In the genomic region with DNA sequence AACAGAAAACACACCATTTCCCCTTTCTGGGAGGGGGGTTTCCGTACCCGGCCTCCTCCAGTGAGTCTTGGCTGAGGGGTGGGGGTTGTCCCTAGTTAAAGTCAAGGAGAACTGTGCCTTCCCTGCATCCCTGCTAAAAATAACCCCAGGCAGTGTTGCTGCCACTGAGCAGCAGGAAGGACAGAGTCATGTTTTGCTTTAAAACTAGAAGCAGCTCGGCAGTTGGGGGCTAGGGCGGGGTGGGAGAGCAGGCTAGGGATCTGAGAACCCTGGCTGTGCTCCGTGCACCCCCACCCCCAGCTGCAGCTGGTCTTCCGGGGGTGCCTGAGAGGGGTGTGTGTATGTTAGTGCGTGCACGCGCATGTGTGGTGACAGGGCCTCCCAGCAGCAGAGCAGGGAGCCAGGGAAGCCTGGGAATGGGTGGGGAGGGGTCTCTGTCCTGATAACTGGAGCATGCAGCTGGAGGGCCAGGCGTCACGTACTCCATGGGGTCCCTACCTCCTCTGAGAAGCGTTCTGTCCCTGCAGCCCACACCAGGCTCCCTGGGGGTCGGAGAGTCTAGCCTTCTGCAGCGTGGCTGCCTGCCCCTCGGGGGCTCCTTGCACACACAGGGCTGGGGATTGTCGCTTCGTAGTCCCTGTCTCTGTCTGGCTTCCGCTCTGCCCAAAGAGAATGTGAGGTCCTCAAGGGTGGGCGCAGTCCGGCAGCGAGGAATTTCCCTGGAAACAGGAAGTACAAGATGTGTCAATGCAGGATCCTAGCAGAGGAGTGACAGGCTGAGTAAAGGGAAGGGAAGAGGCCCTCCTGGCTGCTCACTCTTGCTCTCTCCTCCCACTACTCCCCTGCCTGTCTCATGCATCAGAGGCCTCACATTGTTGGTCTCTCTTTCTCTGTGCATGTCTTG, we compare ENCODE assay signal across 8 cellular contexts. TPM values are rescaled to one million over a fixed set of nuclear protein-coding genes. Genes with fewer than 3 reads are reported as not detected.
DNase-seq lines count a peak whose midpoint lies in the region; ATAC-seq, FAIRE-seq and TF ChIP-seq lines count a peak whose summit lies in the region.

No MANE protein-coding gene starts in this region.

- H3K4me1 Mint-ChIP-seq in CD14-positive monocyte (peaks cover 84% of the 10 kb centered on the region), IgD-negative memory B cell (peaks cover 24 to 36% (median 36%) of the 10 kb centered on the region in 3 donors)

- H3K36me3 ChIP-seq in adrenal gland (replicated peaks in 1 of 2) = no peaks in the 10 kb centered on the region
- no peaks in the 10 kb centered on the region for H3K36me3 ChIP-seq in smooth muscle cell (ENCODE audit: low read depth)

- peak overlapping the region; percentile 82 for H3K4me2 ChIP-seq in smooth muscle cell

- no peaks in the 10 kb centered on the region for H4K20me1 ChIP-seq in smooth muscle cell (ENCODE audit: low read depth)

- no peak overlapping the region for H3K9ac ChIP-seq in smooth muscle cell (ENCODE audit: low read depth)

- H3K27ac Mint-ChIP-seq in CD14-positive monocyte (peak overlapping the region; percentile 93 to 99 (median 96)), IgD-negative memory B cell (peak overlapping the region; percentile 7 to 91 (median 55))

- WGBS in adrenal gland, 4 donors = 29 to 50% (median 40%) methylated on average over 18 to 21 of the region's 21 CpGs
- WGBS in smooth muscle cell (ENCODE audit: low lambda C conversion rate) = 12% methylated on average over 21 of the region's 21 CpGs

- H3K27ac ChIP-seq in adrenal gland (peak overlapping the region; percentile 5 to 94 (median 67)), smooth muscle cell (ENCODE audit: low read depth) (peak overlapping the region; percentile 37)

- H3K4me1 ChIP-seq in adrenal gland (replicated peaks in 1 of 2) (peaks cover 26 to 69% of the 10 kb centered on the region in 2 donors), smooth muscle cell (ENCODE audit: low read depth) (peaks cover 24% of the 10 kb centered on the region)

- no peak for TF ChIP-seq CTCF in CD14-positive monocyte (IDR thresholded peaks at IDR 0.05)
- TF ChIP-seq CTCF in adrenal gland (IDR thresholded peaks at IDR 0.05) = no peak
- no peak for TF ChIP-seq CTCF in smooth muscle cell (IDR thresholded peaks at IDR 0.05; ENCODE audit: borderline replicate concordance, insufficient read depth, poor library complexity, severe bottlenecking)
- TF ChIP-seq CTCF in D721Med (IDR thresholded peaks at IDR 0.05; ENCODE audit: insufficient read depth, missing control alignments) = no peak

- ATAC-seq in GM19438 (IDR thresholded peaks at IDR 0.05; ENCODE audit: low read depth, unreplicated experiment) = peak; percentile 60

- H3K4me3 ChIP-seq in adrenal gland (peak overlapping the region in 1 of 4 donors; percentile 37), smooth muscle cell (peak overlapping the region; percentile 23)

- no peaks in the 10 kb centered on the region for H3K79me2 ChIP-seq in smooth muscle cell (ENCODE audit: low read depth)

- peak overlapping the region; percentile 94 for H2AFZ ChIP-seq in smooth muscle cell (ENCODE audit: low read depth)

- peak overlapping the region; percentile 78 to 90 for H3K4me3 Mint-ChIP-seq in CD14-positive monocyte
- H3K4me3 Mint-ChIP-seq in IgD-negative memory B cell = peak overlapping the region; percentile 59 to 90 (median 75)

- intact Hi-C loops in CD14-positive monocyte (cut with micrococcal nuclease) (no loop called here), adrenal gland (cut with DNase I) (no loop called here)

- H3K27me3 ChIP-seq in adrenal gland (no peaks in the 10 kb centered on the region), smooth muscle cell (ENCODE audit: low read depth) (no peaks in the 10 kb centered on the region)

- H3F3A ChIP-seq in smooth muscle cell (ENCODE audit: low read depth) = peaks cover 5% of the 10 kb centered on the region

- peak in 1 of 2 donors; percentile 39 for TF ChIP-seq POLR2A in adrenal gland (IDR thresholded peaks at IDR 0.05)

- no peak for FAIRE-seq in D721Med (lab: Jason Lieb, UNC)

- H3K9me3 Mint-ChIP-seq in CD14-positive monocyte = no peaks in the 10 kb centered on the region
- no peaks in the 10 kb centered on the region for H3K9me3 Mint-ChIP-seq in IgD-negative memory B cell

- H3K36me3 Mint-ChIP-seq in CD14-positive monocyte (peaks cover 0 to 4% of the 10 kb centered on the region in 2 donors), IgD-negative memory B cell (peaks cover 3% of the 10 kb centered on the region)

- H3K9me3 ChIP-seq in adrenal gland (replicated peaks in 1 of 3) (no peaks in the 10 kb centered on the region), smooth muscle cell (replicated peaks; ENCODE audit: low read depth) (no peaks in the 10 kb centered on the region)

- DNase-seq in CD14-positive monocyte (ENCODE audit: low spot score) (peak; percentile 76), adrenal gland (peak in 6 of 7 donors; percentile 41 to 78 (median 62)), iPS-NIHi11 (ENCODE audit: low spot score) (peak; percentile 34), smooth muscle cell (lab: John Stamatoyannopoulos, UW; ENCODE audit: unreplicated experiment) (no peak), NCI-H446 treated with DMSO at 0.1 percent for 48 hours (lab: John Stamatoyannopoulos, UW) (no peak), D721Med (ENCODE audit: insufficient read length, low spot score) (no peak)

- H3K27me3 Mint-ChIP-seq in CD14-positive monocyte (ENCODE audit: low read depth in 3 of 3) (peaks cover 2 to 3% (median 2%) of the 10 kb centered on the region in 3 donors), IgD-negative memory B cell (no peaks in the 10 kb centered on the region)

RNA-seq across cellular contexts. Expression of a gene that starts 16.8 kb away (rescaled TPM):
- polyA plus RNA-seq in CD14-positive monocyte = not detected
- polyA plus RNA-seq in IgD-negative memory B cell = 0.39 TPM
- total RNA-seq in adrenal gland = 10 to 100 TPM in 1 of 8 donors, 1 to 10 TPM in 3, under 1 TPM in 3, not detected in 1; 0.29 to 44.7 (median 1.1) TPM
- polyA plus RNA-seq in adrenal gland = 1 to 10 TPM in 2 of 3 donors, under 1 TPM in 1; 0.81 to 6.9 (median 6.8) TPM
- total RNA-seq in smooth muscle cell = 0.18 and 3.5 TPM in 2 replicates
- polyA plus RNA-seq in smooth muscle cell = not detected in 2 replicates

RNA-seq across cellular contexts. Expression of a gene that starts 31.4 kb away (rescaled TPM):
- polyA plus RNA-seq in CD14-positive monocyte (10 to 100 TPM; 56.9 to 58.5 TPM), IgD-negative memory B cell (25.1 TPM), adrenal gland (100 to 1,000 TPM in 1 of 3 donors, 10 to 100 TPM in 2; 23.8 to 163 (median 65.7) TPM), smooth muscle cell (1.6 and 3.8 TPM in 2 replicates)
- total RNA-seq in adrenal gland (100 to 1,000 TPM in 7 of 8 donors, 10 to 100 TPM in 1; 79.8 to 234 (median 121) TPM), smooth muscle cell (0.85 TPM in 2 replicates)

RNA-seq across cellular contexts. Expression of a gene that starts 56.3 kb away (rescaled TPM):
- not detected for polyA plus RNA-seq in CD14-positive monocyte
- polyA plus RNA-seq in IgD-negative memory B cell = not detected
- total RNA-seq in adrenal gland = not detected
- polyA plus RNA-seq in adrenal gland = not detected
- total RNA-seq in smooth muscle cell = not detected in 2 replicates
- 1.9 and 2.0 TPM in 2 replicates for polyA plus RNA-seq in smooth muscle cell

Comparison
In these comparisons a context has a peak if more than half of its experiments do, and no peak if none do; other contexts are left out.
1. DNase-seq: peak in CD14-positive monocyte (single experiment), adrenal gland (6 of 7) and iPS-NIHi11 (single experiment); none in smooth muscle cell (single experiment), NCI-H446 treated with DMSO at 0.1 percent for 48 hours (single experiment) and D721Med (single experiment).